In the genomic region with DNA sequence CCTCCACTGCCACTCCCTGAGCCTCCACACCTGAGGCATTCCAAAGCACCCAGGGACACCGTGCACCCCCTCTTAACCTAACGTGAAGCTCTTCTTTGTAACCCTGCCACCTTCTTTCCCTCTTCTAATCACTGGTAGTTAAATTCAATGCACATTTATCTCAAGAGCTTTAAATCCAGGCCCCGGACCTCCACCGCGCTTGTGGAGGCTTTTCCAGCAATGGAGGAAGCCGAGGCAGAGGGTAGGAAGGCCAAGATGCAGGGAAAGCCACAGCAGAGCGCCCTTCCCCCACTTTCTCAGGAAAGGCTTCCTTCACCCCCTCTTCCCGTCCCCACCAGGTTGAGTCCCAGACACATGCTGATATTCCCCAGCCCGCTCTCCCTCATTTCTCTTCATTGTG, we compare ENCODE assay signal across 19 cellular contexts. TPM values are rescaled to one million over a fixed set of nuclear protein-coding genes. Genes with fewer than 3 reads are reported as not detected.
DNase-seq lines count a peak whose midpoint lies in the region; ATAC-seq and TF ChIP-seq lines count a peak whose summit lies in the region.
"Had no signal": no experiment of that assay in that cellular context is flagged by ENCODE, and none has a peak within 500 bp of the region (broad histone marks: within the 10 kb centered on the region; RNA-seq: fewer than 3 reads in every experiment).

No MANE protein-coding gene starts in this region.

- H3K79me1 ChIP-seq in mesenchymal stem cell (replicated peaks; ENCODE audit: low read length, poor library complexity, severe bottlenecking), result peaks cover 1% of the 10 kb centered on the region

- H3K9me3 ChIP-seq in SK-N-SH (no peaks in the 10 kb centered on the region), mesenchymal stem cell (ENCODE audit: control insufficient read depth, low read length) (no peaks in the 10 kb centered on the region), MM.1S (replicated peaks; ENCODE audit: insufficient read depth, low read length) (no peaks in the 10 kb centered on the region)
- H3K9me3 ChIP-seq: adrenal gland, heart right ventricle, thyroid gland had no signal

- H3K9me2 ChIP-seq in SK-N-SH (no peaks in the 10 kb centered on the region), MM.1S (replicated peaks; ENCODE audit: insufficient read depth, low read length) (no peaks in the 10 kb centered on the region)

- H3K27me3 ChIP-seq in SK-N-SH (ENCODE audit: insufficient read depth) (peaks cover 50% of the 10 kb centered on the region), mesenchymal stem cell (ENCODE audit: control insufficient read depth in 1 of 2, insufficient read depth in 1 of 2, low read length in 2 of 2) (peaks cover 3 to 67% of the 10 kb centered on the region in 2 experiments), MM.1S (replicated peaks; ENCODE audit: insufficient read depth, low read length) (peaks cover 3% of the 10 kb centered on the region; the same call in 1 of the 2 replicates)
- H3K27me3 ChIP-seq: thyroid gland had no signal

- H4K91ac ChIP-seq in mesenchymal stem cell (ENCODE audit: low read length), result no peak overlapping the region

- H3K36me3 ChIP-seq in SK-N-SH (replicated peaks in 1 of 2; ENCODE audit: control insufficient read depth in 1 of 2, insufficient read depth in 2 of 2, low read length in 1 of 2) (no peaks in the 10 kb centered on the region), mesenchymal stem cell (ENCODE audit: control insufficient read depth in 1 of 2, insufficient read depth in 2 of 2, low read depth in 1 of 2, low read length in 2 of 2) (peaks cover 0 to 3% of the 10 kb centered on the region in 2 experiments), MM.1S (replicated peaks; ENCODE audit: insufficient read depth, low read length) (no peaks in the 10 kb centered on the region)
- H3K36me3 ChIP-seq: adrenal gland, heart right ventricle, thyroid gland had no signal

- H3K9me3 Mint-ChIP-seq in WTC11, result no peaks in the 10 kb centered on the region
- H3K9me3 Mint-ChIP-seq: activated CD4-positive, alpha-beta memory T cell treated with anti-CD3 and anti-CD28 coated beads for 36 hours; activated T-helper 2 cell treated with anti-CD3 and anti-CD28 coated beads, Interferon-gamma antibody, Interleukin-2, Interleukin-4, amounts not matched to agents 10 μg/mL and 5 μg/mL and 100 μg/mL, durations not matched to agents 14 hours and 24 hours and 36 hours; effector memory CD8-positive, alpha-beta T cell had no signal

- no peak overlapping the region for H3K14ac ChIP-seq in mesenchymal stem cell (ENCODE audit: low read length in 2 of 2)

- H3K23ac ChIP-seq in mesenchymal stem cell (ENCODE audit: low read length in 2 of 2), result no peak overlapping the region

- no peak overlapping the region for H2AFZ ChIP-seq in SK-N-SH (ENCODE audit: low read depth)
- H2AFZ ChIP-seq in mesenchymal stem cell (ENCODE audit: low read depth, low read length), result no peak overlapping the region
- H2AFZ ChIP-seq in MM.1S (ENCODE audit: low read length), result no peak overlapping the region

- WGBS in SK-N-SH (ENCODE audit: low lambda C conversion rate), result 60% methylated on average over 9 of the region's 9 CpGs
- WGBS in mesenchymal stem cell, result 78% methylated on average over 8 of the region's 9 CpGs

- no peak overlapping the region for H4K8ac ChIP-seq in mesenchymal stem cell (ENCODE audit: low read length)

- no peak overlapping the region for H2BK5ac ChIP-seq in mesenchymal stem cell (ENCODE audit: low read depth, low read length, poor library complexity, severe bottlenecking)

- H3K4me2 ChIP-seq in SK-N-SH (peak overlapping the region; percentile 97), mesenchymal stem cell (ENCODE audit: low read length, poor library complexity, severe bottlenecking) (no peak overlapping the region), MM.1S (ENCODE audit: low read depth, low read length) (no peak overlapping the region)

- DNase-seq in SK-N-SH (no peak), WTC11 (ENCODE audit: low spot score) (no peak), mesenchymal stem cell (no peak), MM.1S (no peak), midbrain (lab: John Stamatoyannopoulos, UW) (no peak)
- DNase-seq in stimulated activated CD8-positive, alpha-beta memory T cell treated with anti-CD3 and anti-CD28 coated beads, Interleukin-4, amount 100 ng/mL, for 48 hours, result peak; percentile 6
- DNase-seq: activated CD4-positive, alpha-beta memory T cell treated with anti-CD3 and anti-CD28 coated beads for 36 hours; DND-41; effector memory CD8-positive, alpha-beta T cell; Karpas-422; NCI-H1417 treated with DMSO at 0.1 percent for 48 hours had no signal

- no peak overlapping the region for H3K9ac ChIP-seq in SK-N-SH
- no peak overlapping the region for H3K9ac ChIP-seq in mesenchymal stem cell (ENCODE audit: low read length)
- H3K9ac ChIP-seq in MM.1S (ENCODE audit: low read length), result no peak overlapping the region

- POLR2A ChIA-PET in SK-N-SH (lab: Yijun Ruan, JAX) (no interaction called here), WTC11 (lab: Charles Lee) (no interaction called here)

- CTCF ChIA-PET in SK-N-SH (lab: Yijun Ruan, JAX), result no interaction called here
- CTCF ChIA-PET in WTC11 (lab: Charles Lee), result interaction anchor here (1.5 to 2.9 kb wide), 2 partner anchors 18 to 126 kb away, joined by 3 to 18 read pairs; no protein-coding TSS in a partner anchor

- no peaks in the 10 kb centered on the region for H3K79me2 ChIP-seq in SK-N-SH (ENCODE audit: insufficient read depth)
- H3K79me2 ChIP-seq in MM.1S (ENCODE audit: low read length), result no peaks in the 10 kb centered on the region

- H3K27me3 Mint-ChIP-seq in WTC11 (ENCODE audit: low read depth), result peaks cover 70% of the 10 kb centered on the region

- no peaks in the 10 kb centered on the region for H4K20me1 ChIP-seq in SK-N-SH (ENCODE audit: insufficient read depth)
- H4K20me1 ChIP-seq in MM.1S (ENCODE audit: insufficient read depth, low read length), result no peaks in the 10 kb centered on the region

- no peak overlapping the region for H3K27ac ChIP-seq in SK-N-SH (ENCODE audit: low read depth in 2 of 2, low read length in 1 of 2)
- H3K27ac ChIP-seq in mesenchymal stem cell (ENCODE audit: low read length, poor library complexity, severe bottlenecking), result no peak overlapping the region
- no peak overlapping the region for H3K27ac ChIP-seq in MM.1S (ENCODE audit: low read length)
- H3K27ac ChIP-seq: 22Rv1, GM23248, thyroid gland had no signal

- no peak for ATAC-seq in SK-N-SH treated with all-trans-retinoic acid at 6 μM for 48 hours
- ATAC-seq in WTC11, result no peak
- no peak for ATAC-seq in HG02852 (IDR thresholded peaks at IDR 0.05; ENCODE audit: unreplicated experiment)
- ATAC-seq: effector memory CD8-positive, alpha-beta T cell had no signal

- no peaks in the 10 kb centered on the region for H3F3A ChIP-seq in SK-N-SH (replicated peaks; ENCODE audit: insufficient read depth)
- no peaks in the 10 kb centered on the region for H3F3A ChIP-seq in MM.1S (ENCODE audit: insufficient read depth, low read length)

- H3K4ac ChIP-seq in mesenchymal stem cell (ENCODE audit: low read depth in 1 of 2, low read length in 2 of 2), result no peak overlapping the region

- TF ChIP-seq CTCF in SK-N-SH (IDR thresholded peaks at IDR 0.05) (no peak), WTC11 (IDR thresholded peaks at IDR 0.05) (no peak), MM.1S (IDR thresholded peaks at IDR 0.05; ENCODE audit: low read length) (no peak)

- no peak overlapping the region for H3K27ac Mint-ChIP-seq in WTC11
- H3K27ac Mint-ChIP-seq: activated CD4-positive, alpha-beta memory T cell treated with anti-CD3 and anti-CD28 coated beads for 36 hours; activated T-helper 2 cell treated with anti-CD3 and anti-CD28 coated beads, Interferon-gamma antibody, Interleukin-2, Interleukin-4, amounts not matched to agents 10 μg/mL and 5 μg/mL and 100 μg/mL, durations not matched to agents 14 hours and 24 hours and 36 hours; effector memory CD8-positive, alpha-beta T cell had no signal

- H2BK120ac ChIP-seq in mesenchymal stem cell (ENCODE audit: low read depth, low read length), result no peak overlapping the region

- peaks cover 17% of the 10 kb centered on the region for H3K4me1 Mint-ChIP-seq in WTC11

- H2AK5ac ChIP-seq in mesenchymal stem cell (ENCODE audit: low read length, severe bottlenecking), result peak overlapping the region; percentile 23

- TF ChIP-seq EP300 in SK-N-SH (IDR thresholded peaks at IDR 0.05; ENCODE audit: borderline replicate concordance in 1 of 2, low read depth in 1 of 2, low read length in 1 of 2), result no peak

- peak overlapping the region in 1 of 2 experiments; percentile 76 for H3K18ac ChIP-seq in mesenchymal stem cell (ENCODE audit: low read depth in 1 of 2, low read length in 2 of 2)

- H3K4me3 ChIP-seq in SK-N-SH (ENCODE audit: low read depth in 2 of 2, low read length in 1 of 2), result peak overlapping the region in 1 of 2 experiments; percentile 42; a peak in 1 of 4 replicates
- H3K4me3 ChIP-seq in mesenchymal stem cell (ENCODE audit: insufficient read depth in 1 of 2, low read depth in 1 of 2, low read length in 2 of 2), result no peak overlapping the region
- no peak overlapping the region for H3K4me3 ChIP-seq in MM.1S (ENCODE audit: low read length)

- no peak overlapping the region for H2BK15ac ChIP-seq in mesenchymal stem cell (ENCODE audit: low read depth, poor library complexity, severe bottlenecking)

- peak overlapping the region; percentile 51 to 66 for H2BK12ac ChIP-seq in mesenchymal stem cell (ENCODE audit: low read length in 2 of 2)

- H3K4me3 Mint-ChIP-seq in WTC11, result peak overlapping the region; percentile 60
- H3K4me3 Mint-ChIP-seq: activated CD4-positive, alpha-beta memory T cell treated with anti-CD3 and anti-CD28 coated beads for 36 hours; effector memory CD8-positive, alpha-beta T cell had no signal

- no peak for TF ChIP-seq RAD21 in SK-N-SH (IDR thresholded peaks at IDR 0.05; ENCODE audit: low read length)

- H3K4me1 ChIP-seq in SK-N-SH (ENCODE audit: control insufficient read depth in 1 of 2, insufficient read depth in 2 of 2, low read depth in 1 of 2, low read length in 1 of 2), result peaks cover 0 to 14% of the 10 kb centered on the region in 2 experiments; a peak in 1 of 4 replicates
- peaks cover 20% of the 10 kb centered on the region for H3K4me1 ChIP-seq in mesenchymal stem cell (ENCODE audit: control insufficient read depth, insufficient read depth, low read depth, low read length)
- no peaks in the 10 kb centered on the region for H3K4me1 ChIP-seq in MM.1S (ENCODE audit: low read length)

- H3K36me3 Mint-ChIP-seq in WTC11, result no peaks in the 10 kb centered on the region
- H3K36me3 Mint-ChIP-seq: activated CD4-positive, alpha-beta memory T cell treated with anti-CD3 and anti-CD28 coated beads for 36 hours had no signal

TF ChIP-seq in SK-N-SH, 30 proteins besides CTCF, POLR2A, EP300 and RAD21 (continues in another document):
- no peak for TF ChIP-seq FOXJ3 (CRISPR knock-in tag; IDR thresholded peaks at IDR 0.05)

TF ChIP-seq in SK-N-SH treated with all-trans-retinoic acid at 6 μM for 48 hours, 23 proteins besides CTCF, POLR2A, EP300 and RAD21 (continues in another document):
- no peak for TF ChIP-seq ZNF70 (CRISPR knock-in tag; IDR thresholded peaks at IDR 0.05)

RNA-seq across cellular contexts. Expression of gene ITGA11, which starts 0.7 kb away (rescaled TPM):
- polyA plus RNA-seq in SK-N-SH (2012; rRNA removed), result 0.49 and 0.52 TPM in 2 replicates
- 0.29 and 0.53 TPM in 2 replicates for polyA plus RNA-seq in SK-N-SH (2012; cell fraction: cytosol; rRNA removed)
- 1.0 and 1.1 TPM in 2 replicates for polyA plus RNA-seq in SK-N-SH (2012; cell fraction: nucleus; rRNA removed)
- 0.11 to 0.60 TPM (median 0.15 TPM) in 3 replicates for total RNA-seq in WTC11 (2021)
- polyA plus RNA-seq in mesenchymal stem cell (2013, experiment 1 of 2), result 146 TPM
- 150 TPM for polyA plus RNA-seq in mesenchymal stem cell (2013, experiment 2 of 2)
